ENCODE assay signal across 14 cellular contexts in the genomic region with DNA sequence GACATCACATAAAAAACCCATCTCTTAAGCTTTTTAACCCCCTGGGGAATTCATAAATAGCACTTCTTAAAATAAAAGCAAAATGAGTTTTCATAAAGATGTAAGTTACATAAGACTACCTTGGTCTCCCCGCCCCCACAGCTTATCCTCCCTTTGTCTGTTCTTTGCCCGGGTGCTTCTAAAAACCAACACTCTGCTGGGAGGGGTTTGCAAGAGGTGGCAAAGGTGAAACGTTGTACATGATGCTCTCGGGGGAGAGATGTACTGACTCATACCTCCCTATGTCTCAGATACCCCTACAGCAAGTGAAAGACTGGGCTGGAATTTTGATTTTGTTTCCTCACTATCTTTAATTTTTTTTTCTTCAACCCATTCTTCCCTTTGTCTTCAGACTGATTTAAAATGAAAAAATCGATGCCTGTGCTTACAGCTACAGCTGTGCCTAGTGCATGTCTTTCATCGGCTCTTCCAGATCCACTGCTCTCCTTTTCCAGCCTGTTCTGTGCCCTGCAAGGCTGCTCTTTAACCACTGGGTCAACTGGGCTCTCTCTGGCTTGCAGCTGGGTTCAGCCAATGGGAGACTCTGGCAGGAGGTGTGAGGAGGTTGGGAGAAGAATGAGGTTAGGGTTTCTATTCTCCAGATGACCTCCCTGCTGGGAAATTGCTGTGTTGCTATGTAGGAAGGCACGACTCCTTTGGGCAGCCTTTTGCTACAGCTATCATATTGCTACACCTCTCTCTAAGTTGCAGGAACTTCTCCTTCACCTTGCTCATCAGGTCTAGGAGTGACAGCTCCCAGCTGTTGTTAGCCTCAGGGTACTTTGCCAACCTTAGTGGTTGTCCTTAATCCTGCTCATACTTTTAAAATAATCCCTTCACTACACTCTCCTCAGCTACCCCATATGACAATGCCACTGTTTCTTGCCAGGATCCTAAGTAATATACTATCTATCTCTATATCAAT.
A peak's percentile ranks its signal among the peaks of the same experiment; 100 is the strongest.
DNase-seq lines count a peak whose midpoint lies in the region; ATAC-seq, FAIRE-seq and TF ChIP-seq lines count a peak whose summit lies in the region.
"Had no signal": no experiment of that assay in that cellular context is flagged by ENCODE, and none has a peak within 500 bp of the region (broad histone marks: within the 10 kb centered on the region; RNA-seq: fewer than 3 reads in every experiment).

No MANE protein-coding gene starts in this region.

- peaks cover 27% of the 10 kb centered on the region for H3K4me1 Mint-ChIP-seq in astrocyte (ENCODE audit: low read depth, unreplicated experiment)
- H3K4me1 Mint-ChIP-seq in activated T-cell treated with anti-CD3 and anti-CD28 coated beads, Interleukin-2, amount 50 U/mL, for 72 hours (ENCODE audit: low read depth): no peaks in the 10 kb centered on the region

- H3K36me3 ChIP-seq in astrocyte (ENCODE audit: insufficient read depth, low read length): no peaks in the 10 kb centered on the region

- H3K27me3 ChIP-seq in astrocyte (ENCODE audit: insufficient read depth, low read length): no peaks in the 10 kb centered on the region
- H3K27me3 ChIP-seq: body of pancreas had no signal

- peaks cover 18% of the 10 kb centered on the region for H3K4me1 ChIP-seq in astrocyte (ENCODE audit: insufficient read depth, low read length)
- H3K4me1 ChIP-seq: body of pancreas had no signal

- FAIRE-seq in astrocyte (lab: Jason Lieb, UNC): no peak
- FAIRE-seq: GM12878 had no signal

- no peaks in the 10 kb centered on the region for H3K79me2 ChIP-seq in astrocyte (ENCODE audit: insufficient read depth, low read length)

- no peak overlapping the region for H3K4me3 Mint-ChIP-seq in astrocyte (ENCODE audit: unreplicated experiment)
- H3K4me3 Mint-ChIP-seq in activated T-cell treated with anti-CD3 and anti-CD28 coated beads, Interleukin-2, amount 50 U/mL, for 72 hours: no peak overlapping the region
- H3K4me3 Mint-ChIP-seq: activated T-cell treated with anti-CD3 and anti-CD28 coated beads, Interleukin-2, amount 50 U/mL, for 4 hours had no signal

- DNase-seq in HT1080 (ENCODE audit: low read depth) (peak; percentile 45), astrocyte (ENCODE audit: low read depth) (peak; percentile 33), iPS DF 19.7 (ENCODE audit: low read depth, low spot score) (peak; percentile 38), smooth muscle cell of the brain vasculature (ENCODE audit: low read depth, low spot score) (peak; percentile 18), GM13977 (ENCODE audit: low spot score) (no peak)
- no peak for DNase-seq in activated T-cell treated with anti-CD3 and anti-CD28 coated beads, Interleukin-2, amount 50 U/mL, for 72 hours
- no peak for DNase-seq in stimulated activated CD4-positive, alpha-beta T cell treated with anti-CD3 and anti-CD28 coated beads, Interleukin-2, amount 100 ng/mL, for 24 hours
- DNase-seq: activated CD4-positive, CD25-positive, alpha-beta regulatory T cell; activated T-cell treated with anti-CD3 and anti-CD28 coated beads, Interleukin-2, amount 50 U/mL, for 4 hours; body of pancreas; MM.1S; stimulated activated CD4-positive, alpha-beta T cell treated with anti-CD3 and anti-CD28 coated beads, Interleukin-4, amount 100 ng/mL, for 1 hour; stimulated activated naive CD4-positive, alpha-beta T cell treated with Interleukin-2 at 50 U/mL for 16 hours had no signal

- H3K36me3 Mint-ChIP-seq in astrocyte (ENCODE audit: low read depth, unreplicated experiment): no peaks in the 10 kb centered on the region
- no peaks in the 10 kb centered on the region for H3K36me3 Mint-ChIP-seq in activated T-cell treated with anti-CD3 and anti-CD28 coated beads, Interleukin-2, amount 50 U/mL, for 72 hours (ENCODE audit: insufficient read depth in 2 of 2)

- peak overlapping the region; percentile 85 for H3K27ac Mint-ChIP-seq in astrocyte (ENCODE audit: unreplicated experiment)
- H3K27ac Mint-ChIP-seq in activated T-cell treated with anti-CD3 and anti-CD28 coated beads, Interleukin-2, amount 50 U/mL, for 72 hours: no peak overlapping the region

- H3K9ac ChIP-seq in astrocyte (ENCODE audit: low read length): peak overlapping the region; percentile 37

- peak overlapping the region; percentile 15 for H3K4me3 ChIP-seq in astrocyte (ENCODE audit: insufficient read depth, low read depth, low read length)
- H3K4me3 ChIP-seq: body of pancreas, GM12878 had no signal

- no peaks in the 10 kb centered on the region for H3K9me3 Mint-ChIP-seq in astrocyte (ENCODE audit: unreplicated experiment)
- peaks cover 2% of the 10 kb centered on the region in 2 donors for H3K9me3 Mint-ChIP-seq in activated T-cell treated with anti-CD3 and anti-CD28 coated beads, Interleukin-2, amount 50 U/mL, for 72 hours
- H3K9me3 Mint-ChIP-seq: activated T-cell treated with anti-CD3 and anti-CD28 coated beads, Interleukin-2, amount 50 U/mL, for 4 hours had no signal

- no peak for ATAC-seq in activated T-cell treated with anti-CD3 and anti-CD28 coated beads, Interleukin-2, amount 50 U/mL, for 72 hours (replicated peaks in 1 of 2)
- ATAC-seq: activated T-cell treated with anti-CD3 and anti-CD28 coated beads, Interleukin-2, amount 50 U/mL, for 4 hours; body of pancreas; GM12878 had no signal

- H4K20me1 ChIP-seq in astrocyte (ENCODE audit: insufficient read depth, low read length): no peaks in the 10 kb centered on the region

- H3K9me3 ChIP-seq in astrocyte (ENCODE audit: insufficient read depth, low read depth, low read length): no peaks in the 10 kb centered on the region
- H3K9me3 ChIP-seq: body of pancreas had no signal

- H3K27me3 Mint-ChIP-seq in astrocyte (ENCODE audit: low read depth, unreplicated experiment): peaks cover 8% of the 10 kb centered on the region
- H3K27me3 Mint-ChIP-seq in activated T-cell treated with anti-CD3 and anti-CD28 coated beads, Interleukin-2, amount 50 U/mL, for 72 hours (ENCODE audit: low read depth): peaks cover 21% of the 10 kb centered on the region

- H2AFZ ChIP-seq in astrocyte (ENCODE audit: low read depth, low read length): no peak overlapping the region

- TF ChIP-seq CTCF in astrocyte (IDR thresholded peaks at IDR 0.05; ENCODE audit: insufficient read depth, low read depth, low read length) (no peak), GM13977 (IDR thresholded peaks at IDR 0.05; ENCODE audit: extremely low read depth, insufficient read depth, missing control alignments) (no peak)

- H3K4me2 ChIP-seq in astrocyte (ENCODE audit: low read length): peak overlapping the region; percentile 76

- in situ Hi-C loops in GM13977 (cut with MboI; ENCODE audit: low pct_unique_long_range_greater_than_20kb, low sequenced_read_pairs, unreplicated experiment): no loop called here

- H3K27ac ChIP-seq in astrocyte (ENCODE audit: low read depth, low read length): peak overlapping the region; percentile 9
- H3K27ac ChIP-seq: body of pancreas had no signal

Comparison
In these comparisons a context has a peak if more than half of its experiments do, and no peak if none do; other contexts are left out.
1. DNase-seq: peak in HT1080 (single experiment), astrocyte (single experiment), iPS DF 19.7 (single experiment) and smooth muscle cell of the brain vasculature (single experiment); none in GM13977 (single experiment), activated T-cell treated with anti-CD3 and anti-CD28 coated beads, Interleukin-2, amount 50 U/mL, for 72 hours (0 of 2) and stimulated activated CD4-positive, alpha-beta T cell treated with anti-CD3 and anti-CD28 coated beads, Interleukin-2, amount 100 ng/mL, for 24 hours (0 of 2).